10 cellular contexts compared by ENCODE assay signal in the genomic region with DNA sequence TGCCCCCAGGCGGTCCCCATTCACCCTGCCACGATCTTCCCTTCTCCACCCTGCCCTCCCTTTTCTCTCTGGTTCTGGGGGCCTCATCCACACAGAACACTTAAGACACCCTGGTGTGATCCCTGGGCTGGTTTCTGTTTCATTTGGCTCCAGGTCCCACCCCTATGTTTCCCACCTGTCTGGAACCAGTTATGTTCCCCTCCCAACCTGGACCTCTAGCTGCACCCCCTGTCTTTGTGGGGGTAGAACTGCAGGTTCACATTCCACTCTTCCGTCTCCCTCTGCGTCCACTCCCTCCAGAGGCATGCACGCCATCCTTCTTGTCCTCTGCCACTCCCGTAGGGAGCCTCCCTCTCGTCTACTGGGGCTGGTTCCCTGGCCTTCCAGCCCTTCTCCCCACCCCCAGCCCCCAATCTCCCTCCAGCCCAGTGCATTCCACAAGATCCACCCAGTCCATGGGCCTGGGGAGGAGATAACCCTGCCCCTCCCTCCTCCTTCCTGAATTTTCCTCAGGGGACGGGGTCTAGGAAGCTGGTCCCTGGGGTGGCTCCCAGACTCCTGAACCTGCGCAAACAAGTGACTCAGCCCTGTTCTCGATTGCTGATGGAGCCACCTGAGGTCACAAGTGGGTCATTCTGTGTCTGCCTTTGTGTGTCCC.
DNase-seq lines count a peak whose midpoint lies in the region; ATAC-seq and TF ChIP-seq lines count a peak whose summit lies in the region.
"Had no signal": no experiment of that assay in that cellular context is flagged by ENCODE, and none has a peak within 500 bp of the region (broad histone marks: within the 10 kb centered on the region; RNA-seq: fewer than 3 reads in every experiment).

No MANE protein-coding gene starts in this region.

- peak; percentile 69 to 82 for ATAC-seq in lower lobe of right lung
- no peak for ATAC-seq in HG02938 (IDR thresholded peaks at IDR 0.05; ENCODE audit: unreplicated experiment)

- no peak overlapping the region for H3K4me3 ChIP-seq in dorsolateral prefrontal cortex
- no peak overlapping the region for H3K4me3 ChIP-seq in lower lobe of right lung
- H3K4me3 ChIP-seq in tibial nerve, result no peak overlapping the region
- H3K4me3 ChIP-seq in prostate gland, result no peak overlapping the region

- intact Hi-C loops in dorsolateral prefrontal cortex (cut with DNase I) (no loop called here), lower lobe of right lung (cut with DNase I) (no loop called here), prostate gland (cut with DNase I) (no loop called here)

- TF ChIP-seq EP300 in tibial nerve (IDR thresholded peaks at IDR 0.05), result no peak

- H3K9me3 ChIP-seq in lower lobe of right lung (no peaks in the 10 kb centered on the region), tibial nerve (no peaks in the 10 kb centered on the region), prostate gland (no peaks in the 10 kb centered on the region)

- H3K36me3 ChIP-seq in lower lobe of right lung, result no peaks in the 10 kb centered on the region
- H3K36me3 ChIP-seq in tibial nerve, result no peaks in the 10 kb centered on the region
- no peaks in the 10 kb centered on the region for H3K36me3 ChIP-seq in prostate gland

- no peaks in the 10 kb centered on the region for H3K27me3 ChIP-seq in dorsolateral prefrontal cortex
- no peaks in the 10 kb centered on the region for H3K27me3 ChIP-seq in lower lobe of right lung (ENCODE audit: low read depth)
- H3K27me3 ChIP-seq in tibial nerve, result no peaks in the 10 kb centered on the region
- no peaks in the 10 kb centered on the region for H3K27me3 ChIP-seq in prostate gland (replicated peaks; ENCODE audit: insufficient read depth)

- peak in 9 of 56 donors; percentile 7 to 28 (median 11) for TF ChIP-seq CTCF in dorsolateral prefrontal cortex (IDR thresholded peaks at IDR 0.05 in 54 of 56, conservative IDR thresholded peaks at IDR 0.05 in 2 of 56; ENCODE audit: low read depth in 1 of 56, partially characterized antibody in 56 of 56)
- peak; percentile 25 for TF ChIP-seq CTCF in lower lobe of right lung (IDR thresholded peaks at IDR 0.05)
- TF ChIP-seq CTCF in tibial nerve (IDR thresholded peaks at IDR 0.05), result no peak
- no peak for TF ChIP-seq CTCF in prostate gland (IDR thresholded peaks at IDR 0.05)

- peaks cover 55% of the 10 kb centered on the region for H3K4me1 ChIP-seq in lower lobe of right lung
- H3K4me1 ChIP-seq in tibial nerve, result peaks cover 0 to 85% (median 36%) of the 10 kb centered on the region in 4 donors
- H3K4me1 ChIP-seq in prostate gland (replicated peaks), result peaks cover 2% of the 10 kb centered on the region

- H3K27ac ChIP-seq in dorsolateral prefrontal cortex (peak overlapping the region in 48 of 59 donors; percentile 4 to 86 (median 62)), lower lobe of right lung (peak overlapping the region; percentile 64), tibial nerve (peak overlapping the region in 3 of 4 donors; percentile 31 to 83 (median 73)), prostate gland (no peak overlapping the region)

- peak; percentile 87 for DNase-seq in LoVo (ENCODE audit: low spot score)
- DNase-seq in dorsolateral prefrontal cortex, result no peak
- no peak for DNase-seq in lower lobe of right lung
- no peak for DNase-seq in tibial nerve (ENCODE audit: low spot score in 2 of 2)
- no peak for DNase-seq in prostate gland (ENCODE audit: low spot score)
- DNase-seq in COR-L47 (lab: John Stamatoyannopoulos, UW), result no peak
- no peak for DNase-seq in dermis blood vessel endothelial cell
- DNase-seq: activated B cell treated with CpG ODN at 0.5 μM for 24 hours; activated effector memory CD4-positive, alpha-beta T cell treated with Interleukin-2 at 50 U/mL for 16 hours had no signal

- TF ChIP-seq POLR2A in tibial nerve (IDR thresholded peaks at IDR 0.05) (no peak), prostate gland (IDR thresholded peaks at IDR 0.05) (no peak)

- WGBS in tibial nerve, 2 donors, result 73 to 79% methylated on average over 10 of the region's 10 CpGs
- WGBS in prostate gland, result 82% methylated on average over 10 of the region's 10 CpGs

Comparison
In these comparisons a context has a peak if more than half of its experiments do, and no peak if none do; other contexts are left out.
1. H3K27ac ChIP-seq: peak in dorsolateral prefrontal cortex (48 of 59), lower lobe of right lung (single experiment) and tibial nerve (3 of 4); none in prostate gland (0 of 2).